ENCODE assay signal across 20 cellular contexts in genomic region chr20:59456342-59457132, GRCh38.
"Had no signal": no experiment of that assay in that cellular context is flagged by ENCODE, and none has a peak within 500 bp of the region (broad histone marks: within the 10 kb centered on the region; RNA-seq: fewer than 3 reads in every experiment).

No MANE protein-coding gene starts in this region.

- H3K4me1 ChIP-seq: colonic mucosa, upper lobe of right lung had no signal

- H3K27ac Mint-ChIP-seq: activated CD4-positive, alpha-beta T cell treated with anti-CD3 and anti-CD28 coated beads for 36 hours; activated naive CD8-positive, alpha-beta T cell; naive thymus-derived CD4-positive, alpha-beta T cell; neural progenitor cell; stimulated activated effector memory CD8-positive, alpha-beta T cell treated with anti-CD3 and anti-CD28 coated beads, Interleukin-12 subunit alpha, Interleukin-12 subunit beta, amount 100 ng/mL, for 72 hours had no signal

- H3K4me1 Mint-ChIP-seq: activated CD4-positive, alpha-beta T cell treated with anti-CD3 and anti-CD28 coated beads for 36 hours; naive thymus-derived CD4-positive, alpha-beta T cell; stimulated activated effector memory CD8-positive, alpha-beta T cell treated with anti-CD3 and anti-CD28 coated beads, Interleukin-12 subunit alpha, Interleukin-12 subunit beta, amount 100 ng/mL, for 72 hours had no signal

- H3K27ac ChIP-seq: body of pancreas, colonic mucosa, gastroesophageal sphincter, hepatocyte, neural progenitor cell, stomach, tibial artery, upper lobe of right lung had no signal

- H3K36me3 ChIP-seq: colonic mucosa, gastroesophageal sphincter, neural progenitor cell, stomach, tibial artery, upper lobe of right lung had no signal

- H3K27me3 ChIP-seq: body of pancreas, colonic mucosa, gastroesophageal sphincter, hepatocyte, neural progenitor cell, upper lobe of right lung had no signal

- DNase-seq: activated CD4-positive, alpha-beta T cell treated with anti-CD3 and anti-CD28 coated beads for 36 hours; activated CD4-positive, CD25-positive, alpha-beta regulatory T cell; activated effector memory CD4-positive, alpha-beta T cell treated with Interleukin-2 at 50 U/mL for 16 hours; activated naive CD4-positive, alpha-beta T cell treated with Interleukin-2 at 50 U/mL for 16 hours; effector CD8-positive, alpha-beta T cell; islet precursor cell; left cardiac atrium; right cardiac atrium; stimulated activated CD4-positive, alpha-beta T cell treated with anti-CD3 and anti-CD28 coated beads, Interleukin-4, amount 100 ng/mL, for 24 hours; stomach; tibial artery; upper lobe of right lung had no signal

- H3K36me3 Mint-ChIP-seq: activated naive CD8-positive, alpha-beta T cell; naive thymus-derived CD4-positive, alpha-beta T cell; neural progenitor cell; stimulated activated effector memory CD8-positive, alpha-beta T cell treated with anti-CD3 and anti-CD28 coated beads, Interleukin-12 subunit alpha, Interleukin-12 subunit beta, amount 100 ng/mL, for 72 hours had no signal

- H3K4me3 Mint-ChIP-seq: activated CD4-positive, alpha-beta T cell treated with anti-CD3 and anti-CD28 coated beads for 36 hours; activated naive CD8-positive, alpha-beta T cell; naive thymus-derived CD4-positive, alpha-beta T cell; neural progenitor cell; stimulated activated effector memory CD8-positive, alpha-beta T cell treated with anti-CD3 and anti-CD28 coated beads, Interleukin-12 subunit alpha, Interleukin-12 subunit beta, amount 100 ng/mL, for 72 hours had no signal

- H3K9me3 Mint-ChIP-seq: neural progenitor cell; stimulated activated effector memory CD8-positive, alpha-beta T cell treated with anti-CD3 and anti-CD28 coated beads, Interleukin-12 subunit alpha, Interleukin-12 subunit beta, amount 100 ng/mL, for 72 hours had no signal

- H3K4me3 ChIP-seq: body of pancreas, colonic mucosa, gastroesophageal sphincter, hepatocyte, neural progenitor cell, stomach, tibial artery, upper lobe of right lung had no signal

- H3K9me3 ChIP-seq: body of pancreas, colonic mucosa, upper lobe of right lung had no signal

- ATAC-seq: activated CD4-positive, alpha-beta T cell treated with anti-CD3 and anti-CD28 coated beads for 36 hours; gastroesophageal sphincter; naive thymus-derived CD4-positive, alpha-beta T cell; stimulated activated effector memory CD8-positive, alpha-beta T cell treated with anti-CD3 and anti-CD28 coated beads, Interleukin-12 subunit alpha, Interleukin-12 subunit beta, amount 100 ng/mL, for 72 hours; upper lobe of right lung had no signal
